11 cellular contexts compared by ENCODE assay signal in genomic region chr16:66874079-66874775, GRCh38. TPM values are rescaled to one million over a fixed set of nuclear protein-coding genes. Genes with fewer than 3 reads are reported as not detected.
DNase-seq lines count a peak whose midpoint lies in the region; ATAC-seq and TF ChIP-seq lines count a peak whose summit lies in the region.
"Had no signal": no experiment of that assay in that cellular context is flagged by ENCODE, and none has a peak within 500 bp of the region (broad histone marks: within the 10 kb centered on the region; RNA-seq: fewer than 3 reads in every experiment).

No MANE protein-coding gene starts in this region.

- H3K4me3 Mint-ChIP-seq in activated naive CD8-positive, alpha-beta T cell treated with anti-CD3 and anti-CD28 coated beads, Interleukin-2, amount 50 U/mL, for 24 hours: peak overlapping the region; percentile 30
- peak overlapping the region; percentile 17 to 69 (median 28) for H3K4me3 Mint-ChIP-seq in nephron

- peaks cover 10% of the 10 kb centered on the region for H3K9me3 Mint-ChIP-seq in activated naive CD8-positive, alpha-beta T cell treated with anti-CD3 and anti-CD28 coated beads, Interleukin-2, amount 50 U/mL, for 24 hours
- H3K9me3 Mint-ChIP-seq in nephron: no peaks in the 10 kb centered on the region

- intact Hi-C loops in dorsolateral prefrontal cortex (cut with DNase I): loop anchor here in 1 of 2 donors (5.0 to 10.0 kb wide), 2 partner anchors 42 to 469 kb away; partner anchors contain the start of gene NAE1

- peaks cover 2% of the 10 kb centered on the region for H3K27me3 Mint-ChIP-seq in activated naive CD8-positive, alpha-beta T cell treated with anti-CD3 and anti-CD28 coated beads, Interleukin-2, amount 50 U/mL, for 24 hours
- H3K27me3 Mint-ChIP-seq in nephron (ENCODE audit: low read depth): peaks cover 13% of the 10 kb centered on the region

- no peaks in the 10 kb centered on the region for H3K27me3 ChIP-seq in dorsolateral prefrontal cortex
- H3K27me3 ChIP-seq: gastrocnemius medialis had no signal

- H3K27ac ChIP-seq in dorsolateral prefrontal cortex: peak overlapping the region in 6 of 59 donors; percentile 6 to 34 (median 24)
- H3K27ac ChIP-seq: VCaP had no signal

- DNase-seq in DMS79 (lab: John Stamatoyannopoulos, UW) (peak; percentile 15), LHCN-M2 (ENCODE audit: low read depth) (peak; percentile 80), dorsolateral prefrontal cortex (no peak), NCI-H1105 (lab: John Stamatoyannopoulos, UW) (no peak)
- peak; percentile 27 for DNase-seq in activated naive CD8-positive, alpha-beta T cell treated with anti-CD3 and anti-CD28 coated beads, Interleukin-2, amount 50 U/mL, for 24 hours
- DNase-seq: gastrocnemius medialis, small intestine had no signal

- TF ChIP-seq CTCF in nephron (IDR thresholded peaks at IDR 0.05; ENCODE audit: unreplicated experiment in 3 of 3) (no peak), dorsolateral prefrontal cortex (IDR thresholded peaks at IDR 0.05 in 54 of 56, conservative IDR thresholded peaks at IDR 0.05 in 2 of 56; ENCODE audit: low read depth in 1 of 56, partially characterized antibody in 56 of 56) (no peak)

- peaks cover 10% of the 10 kb centered on the region for H3K36me3 Mint-ChIP-seq in activated naive CD8-positive, alpha-beta T cell treated with anti-CD3 and anti-CD28 coated beads, Interleukin-2, amount 50 U/mL, for 24 hours (ENCODE audit: low read depth)
- H3K36me3 Mint-ChIP-seq in nephron (ENCODE audit: low read depth): no peaks in the 10 kb centered on the region

- peak; percentile 14 for ATAC-seq in activated naive CD8-positive, alpha-beta T cell treated with anti-CD3 and anti-CD28 coated beads, Interleukin-2, amount 50 U/mL, for 24 hours
- ATAC-seq in GM19455 (IDR thresholded peaks at IDR 0.05; ENCODE audit: unreplicated experiment): no peak
- ATAC-seq in HG03571 (IDR thresholded peaks at IDR 0.05; ENCODE audit: unreplicated experiment): no peak

- H3K4me1 Mint-ChIP-seq in activated naive CD8-positive, alpha-beta T cell treated with anti-CD3 and anti-CD28 coated beads, Interleukin-2, amount 50 U/mL, for 24 hours: peaks cover 62% of the 10 kb centered on the region
- H3K4me1 Mint-ChIP-seq in nephron: peaks cover 14% of the 10 kb centered on the region

- H3K27ac Mint-ChIP-seq in activated naive CD8-positive, alpha-beta T cell treated with anti-CD3 and anti-CD28 coated beads, Interleukin-2, amount 50 U/mL, for 24 hours: peak overlapping the region; percentile 88
- H3K27ac Mint-ChIP-seq in nephron: peak overlapping the region in 2 of 3 experiments; percentile 54 to 83

- no peak overlapping the region for H3K4me3 ChIP-seq in dorsolateral prefrontal cortex

RNA-seq across cellular contexts. Expression of gene PDP2, which starts 6.1 kb away (rescaled TPM):
- total RNA-seq in LHCN-M2 (2014; rRNA removed) (8.1 and 10.0 TPM in 2 replicates), dorsolateral prefrontal cortex (10 to 100 TPM; 18.3 to 46.8 (median 28.7) TPM)
- polyA plus RNA-seq in LHCN-M2 (2012): 3.9 TPM

RNA-seq across cellular contexts. Expression of gene CA7, which starts 30.0 kb away (rescaled TPM):
- total RNA-seq in LHCN-M2 (2014; rRNA removed) (not detected in 2 replicates), dorsolateral prefrontal cortex (10 to 100 TPM in 50 of 120 experiments, 1 to 10 TPM in 70; 2.2 to 16.0 (median 9.4) TPM)
- polyA plus RNA-seq in LHCN-M2 (2012): not detected

RNA-seq across cellular contexts. Expression of gene NAE1, which starts 43.5 kb away (rescaled TPM):
- total RNA-seq in LHCN-M2 (2014; rRNA removed) (77.2 and 85.9 TPM in 2 replicates), dorsolateral prefrontal cortex (100 to 1,000 TPM in 1 of 120 experiments, 10 to 100 TPM in 119; 42.3 to 101 (median 76.7) TPM)
- 26.6 TPM for polyA plus RNA-seq in LHCN-M2 (2012)

RNA-seq across cellular contexts. Expression of gene CDH16, which starts 44.5 kb away (rescaled TPM):
- total RNA-seq in LHCN-M2 (2014; rRNA removed) (not detected in 2 replicates), dorsolateral prefrontal cortex (under 1 TPM in 1 of 120 experiments, not detected in 119; 0.60 TPM)
- not detected for polyA plus RNA-seq in LHCN-M2 (2012)

RNA-seq across cellular contexts. Expression of gene RRAD, which starts 51.1 kb away (rescaled TPM):
- total RNA-seq in LHCN-M2 (2014; rRNA removed) (1.1 and 1.7 TPM in 2 replicates), dorsolateral prefrontal cortex (10 to 100 TPM in 2 of 120 experiments, 1 to 10 TPM in 108, under 1 TPM in 10; 0.55 to 13.8 (median 2.0) TPM)
- 1.1 TPM for polyA plus RNA-seq in LHCN-M2 (2012)

Comparison
In these comparisons a context has a peak if more than half of its experiments do, and no peak if none do; other contexts are left out.
1. DNase-seq: peak in DMS79 (single experiment), LHCN-M2 (single experiment) and activated naive CD8-positive, alpha-beta T cell treated with anti-CD3 and anti-CD28 coated beads, Interleukin-2, amount 50 U/mL, for 24 hours (single experiment); none in dorsolateral prefrontal cortex (0 of 10) and NCI-H1105 (single experiment).